Comparison of ENCODE assay signal across 17 cellular contexts in the genomic region with DNA sequence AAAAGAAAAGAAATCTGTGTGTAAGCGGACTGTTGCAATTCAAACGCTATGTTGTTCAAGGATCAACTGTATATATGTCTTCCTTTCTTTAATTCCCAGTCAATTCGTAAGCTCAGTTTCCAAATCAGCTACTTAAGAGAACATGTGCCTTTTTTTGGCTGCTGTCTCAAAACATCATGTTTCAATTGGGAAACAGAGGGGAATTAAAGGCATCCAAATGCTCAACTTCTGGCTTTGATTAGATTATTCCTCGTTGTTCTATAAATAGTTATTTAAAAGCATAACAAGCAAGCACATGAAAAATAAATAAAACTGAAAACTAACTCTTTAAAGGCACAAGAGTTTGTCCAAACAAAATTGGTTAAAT.
"Had no signal": no experiment of that assay in that cellular context is flagged by ENCODE, and none has a peak within 500 bp of the region (broad histone marks: within the 10 kb centered on the region; RNA-seq: fewer than 3 reads in every experiment).

No MANE protein-coding gene starts in this region.

- H3K9me3 ChIP-seq: body of pancreas, tibial artery, vagina had no signal

- H3K9ac ChIP-seq: parathyroid adenoma had no signal

- H3K36me3 ChIP-seq: tibial artery, vagina had no signal

- H2AFZ ChIP-seq: parathyroid adenoma had no signal

- H3K27me3 ChIP-seq: body of pancreas, tibial artery, vagina had no signal

- H3K79me2 ChIP-seq: parathyroid adenoma had no signal

- DNase-seq: activated B cell treated with CpG ODN at 0.5 μM for 24 hours; activated CD4-positive, alpha-beta T cell treated with anti-CD3 and anti-CD28 coated beads, Interleukin-2, amount 10 ng/mL, durations not matched to agents 24 days and 14 days; activated CD8-positive, alpha-beta memory T cell treated with anti-CD3 and anti-CD28 coated beads for 24 hours; activated naive CD4-positive, alpha-beta T cell treated with anti-CD3 and anti-CD28 coated beads, Interleukin-2, amount 50 U/mL, for 16 hours; amniotic stem cell; body of pancreas; dermis blood vessel endothelial cell; hypothalamus; naive B cell; retina; stimulated activated CD4-positive, alpha-beta T cell treated with anti-CD3 and anti-CD28 coated beads, Interleukin-4, amount 100 ng/mL, for 4 hours; stimulated activated naive CD8-positive, alpha-beta T cell treated with anti-CD3 and anti-CD28 coated beads, Interleukin-15, amount 100 ng/mL, for 72 hours; tibial artery had no signal

- H3K4me3 ChIP-seq: body of pancreas, lung, skin epidermis, tibial artery, vagina had no signal

- H3K4me1 ChIP-seq: body of pancreas, parathyroid adenoma, tibial artery, vagina had no signal

- H3K27ac ChIP-seq: body of pancreas, parathyroid adenoma, skin epidermis, tibial artery, vagina had no signal
